ENCODE assay signal across 22 cellular contexts in genomic region chr1:212540031-212540430, GRCh38.
DNase-seq lines count a peak whose midpoint lies in the region; ATAC-seq, FAIRE-seq and TF ChIP-seq lines count a peak whose summit lies in the region.
"Had no signal": no experiment of that assay in that cellular context is flagged by ENCODE, and none has a peak within 500 bp of the region (broad histone marks: within the 10 kb centered on the region; RNA-seq: fewer than 3 reads in every experiment).

No MANE protein-coding gene starts in this region.

- H3K4me1 ChIP-seq in H1 (replicated peaks in 1 of 4; ENCODE audit: control insufficient read depth in 3 of 4, insufficient read depth in 4 of 4, low read length in 3 of 4): no peaks in the 10 kb centered on the region
- H3K4me1 ChIP-seq: A549, SJSA1 had no signal

- H2AFZ ChIP-seq in H1 (ENCODE audit: low read length): 0 out of 2 replicates have a peak overlapping the region, but pooled peaks have one; percentile 19
- H2AFZ ChIP-seq: GM23248, PC-9 had no signal

- H3K36me3 Mint-ChIP-seq in activated naive CD4-positive, alpha-beta T cell treated with anti-CD3 and anti-CD28 coated beads, Interleukin-2, amount 50 U/mL, for 72 hours: no peaks in the 10 kb centered on the region
- H3K36me3 Mint-ChIP-seq: CD4-positive, alpha-beta memory T cell had no signal

- no peak overlapping the region for H3K56ac ChIP-seq in H1 (replicated peaks; ENCODE audit: insufficient read length, low read depth, low read length)

- no peak overlapping the region for H3K4ac ChIP-seq in H1 (replicated peaks; ENCODE audit: insufficient read length, low read depth, low read length)

- CTCF ChIA-PET in H1 (lab: Charles Lee; ENCODE audit: partially characterized antibody): interaction anchor here (0.6 to 1.1 kb wide), 4 partner anchors 80 to 403 kb away, joined by 3 to 4 read pairs (median 3); no protein-coding TSS in a partner anchor
- CTCF ChIA-PET in HEK293T (lab: Yijun Ruan, JAX): no interaction called here

- POLR2A ChIA-PET in H1 (lab: Charles Lee; ENCODE audit: partially characterized antibody): interaction anchor here (0.7 to 1.2 kb wide), 3 partner anchors 12 to 68 kb away, joined by 3 to 4 read pairs (median 3); partner anchors contain the start of gene ATF3
- POLR2A ChIA-PET in HEK293T (lab: Yijun Ruan, JAX): interaction anchor here (1.4 kb wide), 1 partner anchor 11 kb away, joined by 3 read pairs; no protein-coding TSS in a partner anchor

- no peak overlapping the region for H2BK20ac ChIP-seq in H1 (ENCODE audit: low read length)

- H3K79me1 ChIP-seq in H1 (ENCODE audit: low read depth, low read length): no peaks in the 10 kb centered on the region

- DNase-seq in RPMI7951 (ENCODE audit: low read depth): peak; percentile 31
- no peak for DNase-seq in H1 (ENCODE audit: low read depth in 1 of 2, low spot score in 2 of 2)
- peak; percentile 55 for DNase-seq in midbrain (lab: John Stamatoyannopoulos, UW)
- peak; percentile 75 for DNase-seq in superior temporal gyrus (ENCODE audit: extremely low spot score)
- DNase-seq in HEK293T (ENCODE audit: extremely low spot score): no peak
- DNase-seq in activated naive CD4-positive, alpha-beta T cell treated with anti-CD3 and anti-CD28 coated beads, Interleukin-2, amount 50 U/mL, for 72 hours (ENCODE audit: low spot score in 2 of 2): no peak
- no peak for DNase-seq in RKO (ENCODE audit: low spot score)
- DNase-seq: CD4-positive, alpha-beta memory T cell; DMS153; GF-D8; GM23248; KBM-7; NCI-H187; NCI-H345; NCI-H526; PC-9 had no signal

- no peak for TF ChIP-seq RAD21 in H1 (IDR thresholded peaks at IDR 0.05 in 1 of 2, conservative IDR thresholded peaks at IDR 0.05 in 1 of 2; ENCODE audit: low read depth in 2 of 2, low read length in 2 of 2)

- H3K4me3 ChIP-seq in H1 (ENCODE audit: extremely low read depth in 1 of 4, insufficient read depth in 2 of 4, low read depth in 3 of 4, low read length in 4 of 4): no peak overlapping the region
- H3K4me3 ChIP-seq: A549, BLaER1, GM12878, GM23248, PC-9, SJSA1 had no signal

- H3K9me3 ChIP-seq in H1 (ENCODE audit: insufficient read depth in 2 of 2, low read depth in 1 of 2, low read length in 1 of 2): peaks cover 6 to 9% of the 10 kb centered on the region in 2 experiments; a peak in 1 of 4 replicates
- H3K9me3 ChIP-seq: SJSA1 had no signal

- H3K9ac ChIP-seq in H1 (replicated peaks in 1 of 4; ENCODE audit: extremely low read depth in 1 of 4, low read depth in 3 of 4, low read length in 3 of 4): no peak overlapping the region
- H3K9ac ChIP-seq: BLaER1, GM23248 had no signal

- H3K18ac ChIP-seq in H1 (ENCODE audit: extremely low read depth, low read length): no peak overlapping the region

- no peak overlapping the region for H3K27ac Mint-ChIP-seq in activated naive CD4-positive, alpha-beta T cell treated with anti-CD3 and anti-CD28 coated beads, Interleukin-2, amount 50 U/mL, for 72 hours
- H3K27ac Mint-ChIP-seq: CD4-positive, alpha-beta memory T cell had no signal

- no peak overlapping the region for H2AK5ac ChIP-seq in H1 (ENCODE audit: low read depth, low read length)

- TF ChIP-seq POLR2A in H1 (IDR thresholded peaks at IDR 0.05; ENCODE audit: control extremely low read depth in 1 of 2, low read depth in 2 of 2, low read length in 2 of 2): no peak

- no peaks in the 10 kb centered on the region for H3K36me3 ChIP-seq in H1 (ENCODE audit: control insufficient read depth in 2 of 4, insufficient read depth in 4 of 4, low read length in 3 of 4)
- H3K36me3 ChIP-seq: BLaER1, SJSA1 had no signal

- no peak overlapping the region for H3K23ac ChIP-seq in H1 (ENCODE audit: insufficient read length)

- H2BK5ac ChIP-seq in H1 (ENCODE audit: low read depth, low read length): no peak overlapping the region

- no peak overlapping the region for H2BK120ac ChIP-seq in H1 (replicated peaks; ENCODE audit: low read depth, low read length)

- no peak overlapping the region for H2BK15ac ChIP-seq in H1 (ENCODE audit: low read length)

- no peaks in the 10 kb centered on the region; a peak in 1 of 7 replicates for H3K27me3 ChIP-seq in H1 (replicated peaks in 1 of 4; ENCODE audit: control insufficient read depth in 3 of 4, extremely low read depth in 1 of 4, insufficient read depth in 3 of 4, low read length in 3 of 4)
- H3K27me3 ChIP-seq: BLaER1, SJSA1 had no signal

- no peak overlapping the region for H3K27ac ChIP-seq in H1 (ENCODE audit: low read depth, low read length)
- H3K27ac ChIP-seq: A549, BLaER1, GM23248, PC-9, SJSA1 had no signal

- ATAC-seq in activated naive CD4-positive, alpha-beta T cell treated with anti-CD3 and anti-CD28 coated beads, Interleukin-2, amount 50 U/mL, for 72 hours: no peak
- ATAC-seq: A549, GM12878, HepG2 had no signal

- no peaks in the 10 kb centered on the region for H3K23me2 ChIP-seq in H1 (ENCODE audit: low read depth, low read length)

- H2BK12ac ChIP-seq in H1 (ENCODE audit: low read depth, low read length): no peak overlapping the region

- no peaks in the 10 kb centered on the region for H4K20me1 ChIP-seq in H1 (replicated peaks in 1 of 2; ENCODE audit: control insufficient read depth in 1 of 2, insufficient read depth in 2 of 2, low read length in 2 of 2)
- H4K20me1 ChIP-seq: BLaER1 had no signal

- no peak overlapping the region for H4K91ac ChIP-seq in H1 (replicated peaks; ENCODE audit: insufficient read length, low read length)

- no peaks in the 10 kb centered on the region for H3K79me2 ChIP-seq in H1 (ENCODE audit: control insufficient read depth in 1 of 2, insufficient read depth in 2 of 2, low read length in 2 of 2)

- no peak overlapping the region for H3K4me2 ChIP-seq in H1 (ENCODE audit: insufficient read depth in 1 of 2, low read depth in 2 of 2, low read length in 2 of 2)
- H3K4me2 ChIP-seq: A549, BLaER1, PC-9 had no signal

- no peaks in the 10 kb centered on the region for H3K9me3 Mint-ChIP-seq in activated naive CD4-positive, alpha-beta T cell treated with anti-CD3 and anti-CD28 coated beads, Interleukin-2, amount 50 U/mL, for 72 hours

- no peak overlapping the region for H4K8ac ChIP-seq in H1 (ENCODE audit: extremely low read depth, insufficient read depth, low read length)

- no peak for TF ChIP-seq CTCF in H1 (IDR thresholded peaks at IDR 0.05; ENCODE audit: control extremely low read depth in 1 of 3, insufficient read depth in 1 of 3, low read depth in 1 of 3, low read length in 3 of 3)

- no peak overlapping the region for H3K14ac ChIP-seq in H1 (ENCODE audit: insufficient read length)

- no peak for FAIRE-seq in H1 (lab: Jason Lieb, UNC)
- FAIRE-seq: GM12878, GM19239, HepG2 had no signal

- TF ChIP-seq EP300 in H1 (IDR thresholded peaks at IDR 0.05; ENCODE audit: borderline replicate concordance in 1 of 2, low read depth in 2 of 2, low read length in 2 of 2): no peak

- 91% methylated on average over 4 of the region's 4 CpGs; no CpG with 5 or more reads in 1 of the 2 experiments for WGBS in H1 (ENCODE audit: extremely low coverage in 1 of 2, insufficient coverage in 1 of 2, insufficient read length in 1 of 2, insufficient replicate concordance in 2 of 2, low coverage in 1 of 2, low lambda C conversion rate in 2 of 2, missing lambda C conversion rate in 1 of 2), 2 experiments

- H4K5ac ChIP-seq in H1 (ENCODE audit: insufficient read length, low read depth, low read length): no peak overlapping the region

TF ChIP-seq in H1, 55 proteins besides CTCF, POLR2A, EP300 and RAD21:
- TF ChIP-seq RXRA (IDR thresholded peaks at IDR 0.05; ENCODE audit: insufficient read depth, low read depth, low read length) (no peak), KDM5A (IDR thresholded peaks at IDR 0.05; ENCODE audit: low read length) (no peak), YY1 (IDR thresholded peaks at IDR 0.05; ENCODE audit: low read depth, low read length) (no peak), CBX5 (IDR thresholded peaks at IDR 0.05; ENCODE audit: low read depth, low read length) (no peak), EZH2 (IDR thresholded peaks at IDR 0.05; ENCODE audit: low read depth, low read length, severe bottlenecking) (no peak), BCL11A (IDR thresholded peaks at IDR 0.05; ENCODE audit: low read depth in 2 of 2, low read length in 2 of 2) (no peak), SIX5 (IDR thresholded peaks at IDR 0.05; ENCODE audit: low read depth, low read length) (no peak), SP2 (IDR thresholded peaks at IDR 0.05; ENCODE audit: low read length) (no peak), CHD2 (IDR thresholded peaks at IDR 0.05; ENCODE audit: low read length) (no peak), RFX5 (IDR thresholded peaks at IDR 0.05; ENCODE audit: borderline replicate concordance, low read depth, low read length) (no peak)

TF ChIP-seq in HEK293T, 16 proteins besides CTCF, POLR2A, EP300 and RAD21:
- TF ChIP-seq FOXM1 (IDR thresholded peaks at IDR 0.05; ENCODE audit: borderline replicate concordance) (no peak), PKNOX1 (IDR thresholded peaks at IDR 0.05) (no peak), NFRKB (IDR thresholded peaks at IDR 0.05) (no peak), SP1 (IDR thresholded peaks at IDR 0.05) (no peak), HDGF (IDR thresholded peaks at IDR 0.05; ENCODE audit: borderline replicate concordance) (no peak)
TF ChIP-seq in HEK293T: peak in this region for 0.

Comparison
In these comparisons a context has a peak if more than half of its experiments do, and no peak if none do; other contexts are left out.
1. DNase-seq: peak in RPMI7951 (single experiment), midbrain (single experiment) and superior temporal gyrus (single experiment); none in H1 (0 of 2), HEK293T (single experiment), activated naive CD4-positive, alpha-beta T cell treated with anti-CD3 and anti-CD28 coated beads, Interleukin-2, amount 50 U/mL, for 72 hours (0 of 2) and RKO (single experiment).